ENCODE assay signal across 1 cellular context in genomic region chr16:30352488-30353401, GRCh38.
A peak's percentile ranks its signal among the peaks of the same experiment; 100 is the strongest.
TF ChIP-seq lines count a peak whose summit lies in the region.

No MANE protein-coding gene starts in this region.

TF ChIP-seq in HepG2, 621 proteins besides CTCF, POLR2A, EP300 and RAD21 (continued from another document and continues in another):
- TF ChIP-seq, protein P1, sequence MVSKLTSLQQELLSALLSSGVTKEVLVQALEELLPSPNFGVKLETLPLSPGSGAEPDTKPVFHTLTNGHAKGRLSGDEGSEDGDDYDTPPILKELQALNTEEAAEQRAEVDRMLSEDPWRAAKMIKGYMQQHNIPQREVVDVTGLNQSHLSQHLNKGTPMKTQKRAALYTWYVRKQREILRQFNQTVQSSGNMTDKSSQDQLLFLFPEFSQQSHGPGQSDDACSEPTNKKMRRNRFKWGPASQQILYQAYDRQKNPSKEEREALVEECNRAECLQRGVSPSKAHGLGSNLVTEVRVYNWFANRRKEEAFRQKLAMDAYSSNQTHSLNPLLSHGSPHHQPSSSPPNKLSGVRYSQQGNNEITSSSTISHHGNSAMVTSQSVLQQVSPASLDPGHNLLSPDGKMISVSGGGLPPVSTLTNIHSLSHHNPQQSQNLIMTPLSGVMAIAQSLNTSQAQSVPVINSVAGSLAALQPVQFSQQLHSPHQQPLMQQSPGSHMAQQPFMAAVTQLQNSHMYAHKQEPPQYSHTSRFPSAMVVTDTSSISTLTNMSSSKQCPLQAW (CRISPR knock-in tag; IDR thresholded peaks at IDR 0.05): no peak
- TF ChIP-seq FLYWCH1 (CRISPR knock-in tag; IDR thresholded peaks at IDR 0.05) (no peak), MAZ (IDR thresholded peaks at IDR 0.05; ENCODE audit: borderline replicate concordance, low read depth, low read length) (no peak), MAZ (CRISPR knock-in tag; IDR thresholded peaks at IDR 0.05; ENCODE audit: low read depth) (peak; percentile 42; the same call in 1 of the 2 replicates), JDP2 (CRISPR knock-in tag; IDR thresholded peaks at IDR 0.05; ENCODE audit: borderline replicate concordance) (no peak), HNRNPK (IDR thresholded peaks at IDR 0.05; ENCODE audit: low read depth, low read length, poor library complexity, severe bottlenecking) (no peak), SOX5 (CRISPR knock-in tag; IDR thresholded peaks at IDR 0.05; ENCODE audit: borderline replicate concordance) (no peak), KDM2A (CRISPR knock-in tag; IDR thresholded peaks at IDR 0.05; ENCODE audit: borderline replicate concordance, low read depth) (peak; percentile 55; the same call in 1 of the 2 replicates), ZNF101 (CRISPR knock-in tag; IDR thresholded peaks at IDR 0.05; ENCODE audit: borderline replicate concordance, low read depth) (no peak), LCORL (IDR thresholded peaks at IDR 0.05) (no peak), LCORL (CRISPR knock-in tag; IDR thresholded peaks at IDR 0.05) (no peak), ZNF296 (CRISPR knock-in tag; conservative IDR thresholded peaks at IDR 0.05) (no peak), PTBP1 (IDR thresholded peaks at IDR 0.05; ENCODE audit: low read depth, low read length, poor library complexity, severe bottlenecking) (no peak), SOX6 (IDR thresholded peaks at IDR 0.05) (no peak), SOX6 (CRISPR knock-in tag; IDR thresholded peaks at IDR 0.05) (no peak), HNF4A (CRISPR knock-in tag; IDR thresholded peaks at IDR 0.05) (peak; percentile 71), NFRKB (IDR thresholded peaks at IDR 0.05) (no peak), U2AF1 (optimal IDR thresholded peaks at IDR 0.05; ENCODE audit: low read depth, low read length) (no peak), KAT8 (CRISPR knock-in tag; IDR thresholded peaks at IDR 0.05) (no peak), NFKBIZ (CRISPR knock-in tag; IDR thresholded peaks at IDR 0.05) (0 out of 2 replicates have a peak, but pooled peaks have one; percentile 37), ZSCAN30 (CRISPR knock-in tag; IDR thresholded peaks at IDR 0.05) (no peak), SNAPC2 (CRISPR knock-in tag; IDR thresholded peaks at IDR 0.05) (no peak), SIX4 (CRISPR knock-in tag; IDR thresholded peaks at IDR 0.05) (no peak), MEIS2 (CRISPR knock-in tag; IDR thresholded peaks at IDR 0.05) (no peak), HMG20B (CRISPR knock-in tag; conservative IDR thresholded peaks at IDR 0.05) (0 out of 2 replicates have a peak, but pooled peaks have one; percentile 27), ZNF33B (CRISPR knock-in tag; IDR thresholded peaks at IDR 0.05) (no peak), TOE1 (CRISPR knock-in tag; IDR thresholded peaks at IDR 0.05) (no peak), ZBTB8A (CRISPR knock-in tag; IDR thresholded peaks at IDR 0.05; ENCODE audit: borderline replicate concordance, low read depth) (no peak), ZFP41 (CRISPR knock-in tag; IDR thresholded peaks at IDR 0.05; ENCODE audit: borderline replicate concordance) (no peak), HMGXB4 (CRISPR knock-in tag; IDR thresholded peaks at IDR 0.05; ENCODE audit: borderline replicate concordance in 1 of 2, low read depth in 1 of 2) (peak; percentile 32 to 62; a peak in 1 of 4 replicates), NR2F6 (IDR thresholded peaks at IDR 0.05) (no peak), NR2F6 (CRISPR knock-in tag; IDR thresholded peaks at IDR 0.05) (peak; percentile 73; the same call in 1 of the 2 replicates), ZNF770 (CRISPR knock-in tag; IDR thresholded peaks at IDR 0.05) (peak; percentile 59; the same call in 1 of the 2 replicates), ZC3H13 (CRISPR knock-in tag; IDR thresholded peaks at IDR 0.05) (no peak), MED1 (CRISPR knock-in tag; IDR thresholded peaks at IDR 0.05) (no peak), HNF4G (IDR thresholded peaks at IDR 0.05; ENCODE audit: borderline replicate concordance, low read depth, low read length) (peak; percentile 84), HNF4G (CRISPR knock-in tag; IDR thresholded peaks at IDR 0.05; ENCODE audit: borderline replicate concordance, low read depth) (peak; percentile 50; the same call in 1 of the 2 replicates), ZNF414 (CRISPR knock-in tag; IDR thresholded peaks at IDR 0.05) (no peak), TBL1XR1 (IDR thresholded peaks at IDR 0.05; ENCODE audit: borderline replicate concordance, low read length, partially characterized antibody) (no peak), MEF2D (CRISPR knock-in tag; IDR thresholded peaks at IDR 0.05) (no peak), EHMT2 (IDR thresholded peaks at IDR 0.05; ENCODE audit: borderline replicate concordance, low read depth, low read length) (no peak), RBM22 (optimal IDR thresholded peaks at IDR 0.05; ENCODE audit: low read length) (peak; percentile 93), REXO4 (CRISPR knock-in tag; IDR thresholded peaks at IDR 0.05; ENCODE audit: borderline replicate concordance) (no peak), ZSCAN29 (CRISPR knock-in tag; conservative IDR thresholded peaks at IDR 0.05) (no peak), ZZZ3 (CRISPR knock-in tag; IDR thresholded peaks at IDR 0.05; ENCODE audit: borderline replicate concordance) (no peak), ZNF614 (CRISPR knock-in tag; IDR thresholded peaks at IDR 0.05; ENCODE audit: borderline replicate concordance) (0 out of 2 replicates have a peak, but pooled peaks have one; percentile 47)
- TF ChIP-seq, protein P2, sequence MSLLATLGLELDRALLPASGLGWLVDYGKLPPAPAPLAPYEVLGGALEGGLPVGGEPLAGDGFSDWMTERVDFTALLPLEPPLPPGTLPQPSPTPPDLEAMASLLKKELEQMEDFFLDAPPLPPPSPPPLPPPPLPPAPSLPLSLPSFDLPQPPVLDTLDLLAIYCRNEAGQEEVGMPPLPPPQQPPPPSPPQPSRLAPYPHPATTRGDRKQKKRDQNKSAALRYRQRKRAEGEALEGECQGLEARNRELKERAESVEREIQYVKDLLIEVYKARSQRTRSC (CRISPR knock-in tag; IDR thresholded peaks at IDR 0.05; ENCODE audit: low read depth): no peak
- TF ChIP-seq, protein P3, sequence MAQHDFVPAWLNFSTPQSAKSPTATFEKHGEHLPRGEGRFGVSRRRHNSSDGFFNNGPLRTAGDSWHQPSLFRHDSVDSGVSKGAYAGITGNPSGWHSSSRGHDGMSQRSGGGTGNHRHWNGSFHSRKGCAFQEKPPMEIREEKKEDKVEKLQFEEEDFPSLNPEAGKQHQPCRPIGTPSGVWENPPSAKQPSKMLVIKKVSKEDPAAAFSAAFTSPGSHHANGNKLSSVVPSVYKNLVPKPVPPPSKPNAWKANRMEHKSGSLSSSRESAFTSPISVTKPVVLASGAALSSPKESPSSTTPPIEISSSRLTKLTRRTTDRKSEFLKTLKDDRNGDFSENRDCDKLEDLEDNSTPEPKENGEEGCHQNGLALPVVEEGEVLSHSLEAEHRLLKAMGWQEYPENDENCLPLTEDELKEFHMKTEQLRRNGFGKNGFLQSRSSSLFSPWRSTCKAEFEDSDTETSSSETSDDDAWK (CRISPR knock-in tag; IDR thresholded peaks at IDR 0.05): no peak
- TF ChIP-seq, protein P4, sequence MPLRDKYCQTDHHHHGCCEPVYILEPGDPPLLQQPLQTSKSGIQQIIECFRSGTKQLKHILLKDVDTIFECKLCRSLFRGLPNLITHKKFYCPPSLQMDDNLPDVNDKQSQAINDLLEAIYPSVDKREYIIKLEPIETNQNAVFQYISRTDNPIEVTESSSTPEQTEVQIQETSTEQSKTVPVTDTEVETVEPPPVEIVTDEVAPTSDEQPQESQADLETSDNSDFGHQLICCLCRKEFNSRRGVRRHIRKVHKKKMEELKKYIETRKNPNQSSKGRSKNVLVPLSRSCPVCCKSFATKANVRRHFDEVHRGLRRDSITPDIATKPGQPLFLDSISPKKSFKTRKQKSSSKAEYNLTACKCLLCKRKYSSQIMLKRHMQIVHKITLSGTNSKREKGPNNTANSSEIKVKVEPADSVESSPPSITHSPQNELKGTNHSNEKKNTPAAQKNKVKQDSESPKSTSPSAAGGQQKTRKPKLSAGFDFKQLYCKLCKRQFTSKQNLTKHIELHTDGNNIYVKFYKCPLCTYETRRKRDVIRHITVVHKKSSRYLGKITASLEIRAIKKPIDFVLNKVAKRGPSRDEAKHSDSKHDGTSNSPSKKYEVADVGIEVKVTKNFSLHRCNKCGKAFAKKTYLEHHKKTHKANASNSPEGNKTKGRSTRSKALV (CRISPR knock-in tag; IDR thresholded peaks at IDR 0.05): no peak
- TF ChIP-seq, protein P5, sequence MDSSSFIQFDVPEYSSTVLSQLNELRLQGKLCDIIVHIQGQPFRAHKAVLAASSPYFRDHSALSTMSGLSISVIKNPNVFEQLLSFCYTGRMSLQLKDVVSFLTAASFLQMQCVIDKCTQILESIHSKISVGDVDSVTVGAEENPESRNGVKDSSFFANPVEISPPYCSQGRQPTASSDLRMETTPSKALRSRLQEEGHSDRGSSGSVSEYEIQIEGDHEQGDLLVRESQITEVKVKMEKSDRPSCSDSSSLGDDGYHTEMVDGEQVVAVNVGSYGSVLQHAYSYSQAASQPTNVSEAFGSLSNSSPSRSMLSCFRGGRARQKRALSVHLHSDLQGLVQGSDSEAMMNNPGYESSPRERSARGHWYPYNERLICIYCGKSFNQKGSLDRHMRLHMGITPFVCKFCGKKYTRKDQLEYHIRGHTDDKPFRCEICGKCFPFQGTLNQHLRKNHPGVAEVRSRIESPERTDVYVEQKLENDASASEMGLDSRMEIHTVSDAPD (CRISPR knock-in tag; IDR thresholded peaks at IDR 0.05): no peak
- TF ChIP-seq, protein P6, sequence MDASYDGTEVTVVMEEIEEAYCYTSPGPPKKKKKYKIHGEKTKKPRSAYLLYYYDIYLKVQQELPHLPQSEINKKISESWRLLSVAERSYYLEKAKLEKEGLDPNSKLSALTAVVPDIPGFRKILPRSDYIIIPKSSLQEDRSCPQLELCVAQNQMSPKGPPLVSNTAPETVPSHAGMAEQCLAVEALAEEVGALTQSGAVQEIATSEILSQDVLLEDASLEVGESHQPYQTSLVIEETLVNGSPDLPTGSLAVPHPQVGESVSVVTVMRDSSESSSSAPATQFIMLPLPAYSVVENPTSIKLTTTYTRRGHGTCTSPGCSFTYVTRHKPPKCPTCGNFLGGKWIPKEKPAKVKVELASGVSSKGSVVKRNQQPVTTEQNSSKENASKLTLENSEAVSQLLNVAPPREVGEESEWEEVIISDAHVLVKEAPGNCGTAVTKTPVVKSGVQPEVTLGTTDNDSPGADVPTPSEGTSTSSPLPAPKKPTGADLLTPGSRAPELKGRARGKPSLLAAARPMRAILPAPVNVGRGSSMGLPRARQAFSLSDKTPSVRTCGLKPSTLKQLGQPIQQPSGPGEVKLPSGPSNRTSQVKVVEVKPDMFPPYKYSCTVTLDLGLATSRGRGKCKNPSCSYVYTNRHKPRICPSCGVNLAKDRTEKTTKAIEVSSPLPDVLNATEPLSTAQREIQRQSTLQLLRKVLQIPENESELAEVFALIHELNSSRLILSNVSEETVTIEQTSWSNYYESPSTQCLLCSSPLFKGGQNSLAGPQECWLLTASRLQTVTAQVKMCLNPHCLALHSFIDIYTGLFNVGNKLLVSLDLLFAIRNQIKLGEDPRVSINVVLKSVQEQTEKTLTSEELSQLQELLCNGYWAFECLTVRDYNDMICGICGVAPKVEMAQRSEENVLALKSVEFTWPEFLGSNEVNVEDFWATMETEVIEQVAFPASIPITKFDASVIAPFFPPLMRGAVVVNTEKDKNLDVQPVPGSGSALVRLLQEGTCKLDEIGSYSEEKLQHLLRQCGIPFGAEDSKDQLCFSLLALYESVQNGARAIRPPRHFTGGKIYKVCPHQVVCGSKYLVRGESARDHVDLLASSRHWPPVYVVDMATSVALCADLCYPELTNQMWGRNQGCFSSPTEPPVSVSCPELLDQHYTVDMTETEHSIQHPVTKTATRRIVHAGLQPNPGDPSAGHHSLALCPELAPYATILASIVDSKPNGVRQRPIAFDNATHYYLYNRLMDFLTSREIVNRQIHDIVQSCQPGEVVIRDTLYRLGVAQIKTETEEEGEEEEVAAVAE (CRISPR knock-in tag; IDR thresholded peaks at IDR 0.05; ENCODE audit: borderline replicate concordance): peak; percentile 65; the same call in 1 of the 2 replicates
- TF ChIP-seq, protein P7, sequence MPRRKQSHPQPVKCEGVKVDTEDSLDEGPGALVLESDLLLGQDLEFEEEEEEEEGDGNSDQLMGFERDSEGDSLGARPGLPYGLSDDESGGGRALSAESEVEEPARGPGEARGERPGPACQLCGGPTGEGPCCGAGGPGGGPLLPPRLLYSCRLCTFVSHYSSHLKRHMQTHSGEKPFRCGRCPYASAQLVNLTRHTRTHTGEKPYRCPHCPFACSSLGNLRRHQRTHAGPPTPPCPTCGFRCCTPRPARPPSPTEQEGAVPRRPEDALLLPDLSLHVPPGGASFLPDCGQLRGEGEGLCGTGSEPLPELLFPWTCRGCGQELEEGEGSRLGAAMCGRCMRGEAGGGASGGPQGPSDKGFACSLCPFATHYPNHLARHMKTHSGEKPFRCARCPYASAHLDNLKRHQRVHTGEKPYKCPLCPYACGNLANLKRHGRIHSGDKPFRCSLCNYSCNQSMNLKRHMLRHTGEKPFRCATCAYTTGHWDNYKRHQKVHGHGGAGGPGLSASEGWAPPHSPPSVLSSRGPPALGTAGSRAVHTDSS (CRISPR knock-in tag; conservative IDR thresholded peaks at IDR 0.05): no peak
